ENCODE assay signal across 17 cellular contexts in genomic region chr11:76702378-76703128, GRCh38.
"Had no signal": no experiment of that assay in that cellular context is flagged by ENCODE, and none has a peak within 500 bp of the region (broad histone marks: within the 10 kb centered on the region; RNA-seq: fewer than 3 reads in every experiment).

No MANE protein-coding gene starts in this region.

- H2AFZ ChIP-seq: neural progenitor cell had no signal

- H3K4me1 ChIP-seq: body of pancreas, gastroesophageal sphincter, pancreas, testis had no signal

- H3K9ac ChIP-seq: neural progenitor cell had no signal

- H3K4me3 ChIP-seq: body of pancreas, coronary artery, gastroesophageal sphincter, neural progenitor cell, pancreas, testis had no signal

- H3K4me3 Mint-ChIP-seq: activated CD8-positive, alpha-beta T cell treated with anti-CD3 and anti-CD28 coated beads for 36 hours; mesothelial cell of epicardium; neural progenitor cell; stimulated activated naive CD8-positive, alpha-beta T cell treated with anti-CD3 and anti-CD28 coated beads, Interleukin-15, Interleukin-2, amounts not matched to agents 100 ng/mL and 50 ng/mL, for 24 hours had no signal

- DNase-seq: activated CD4-positive, alpha-beta T cell treated with anti-CD3 and anti-CD28 coated beads for 4 hours; activated CD8-positive, alpha-beta memory T cell treated with anti-CD3 and anti-CD28 coated beads, Interleukin-2, amount 50 U/mL, for 4 hours; activated CD8-positive, alpha-beta T cell treated with anti-CD3 and anti-CD28 coated beads for 36 hours; body of pancreas; central memory CD4-positive, alpha-beta T cell; effector CD8-positive, alpha-beta T cell; pancreas; stimulated activated CD4-positive, alpha-beta T cell treated with anti-CD3 and anti-CD28 coated beads, Interleukin-4, amount 100 ng/mL, for 1 hour; stimulated activated CD8-positive, alpha-beta memory T cell treated with anti-CD3 and anti-CD28 coated beads, Interleukin-4, amount 100 ng/mL, for 48 hours; testis; WERI-Rb-1 had no signal

- ATAC-seq: activated CD8-positive, alpha-beta T cell treated with anti-CD3 and anti-CD28 coated beads for 36 hours; body of pancreas; pancreas had no signal

- H3K27ac ChIP-seq: body of pancreas, coronary artery, gastroesophageal sphincter, neural progenitor cell, pancreas, testis had no signal

- H3K36me3 ChIP-seq: gastroesophageal sphincter, neural progenitor cell, pancreas, WERI-Rb-1 had no signal

- H3K4me2 ChIP-seq: neural progenitor cell had no signal

- H3K9me3 ChIP-seq: body of pancreas, pancreas, testis had no signal

- H3K27ac Mint-ChIP-seq: activated CD8-positive, alpha-beta T cell treated with anti-CD3 and anti-CD28 coated beads for 36 hours; mesothelial cell of epicardium; neural progenitor cell; stimulated activated naive CD8-positive, alpha-beta T cell treated with anti-CD3 and anti-CD28 coated beads, Interleukin-15, Interleukin-2, amounts not matched to agents 100 ng/mL and 50 ng/mL, for 24 hours had no signal

- H3K27me3 ChIP-seq: body of pancreas, gastroesophageal sphincter, neural progenitor cell, pancreas, testis had no signal

- H3K36me3 Mint-ChIP-seq: mesothelial cell of epicardium, neural progenitor cell had no signal

- FAIRE-seq: kidney, pancreas had no signal
